8 cellular contexts compared by ENCODE assay signal in the genomic region with DNA sequence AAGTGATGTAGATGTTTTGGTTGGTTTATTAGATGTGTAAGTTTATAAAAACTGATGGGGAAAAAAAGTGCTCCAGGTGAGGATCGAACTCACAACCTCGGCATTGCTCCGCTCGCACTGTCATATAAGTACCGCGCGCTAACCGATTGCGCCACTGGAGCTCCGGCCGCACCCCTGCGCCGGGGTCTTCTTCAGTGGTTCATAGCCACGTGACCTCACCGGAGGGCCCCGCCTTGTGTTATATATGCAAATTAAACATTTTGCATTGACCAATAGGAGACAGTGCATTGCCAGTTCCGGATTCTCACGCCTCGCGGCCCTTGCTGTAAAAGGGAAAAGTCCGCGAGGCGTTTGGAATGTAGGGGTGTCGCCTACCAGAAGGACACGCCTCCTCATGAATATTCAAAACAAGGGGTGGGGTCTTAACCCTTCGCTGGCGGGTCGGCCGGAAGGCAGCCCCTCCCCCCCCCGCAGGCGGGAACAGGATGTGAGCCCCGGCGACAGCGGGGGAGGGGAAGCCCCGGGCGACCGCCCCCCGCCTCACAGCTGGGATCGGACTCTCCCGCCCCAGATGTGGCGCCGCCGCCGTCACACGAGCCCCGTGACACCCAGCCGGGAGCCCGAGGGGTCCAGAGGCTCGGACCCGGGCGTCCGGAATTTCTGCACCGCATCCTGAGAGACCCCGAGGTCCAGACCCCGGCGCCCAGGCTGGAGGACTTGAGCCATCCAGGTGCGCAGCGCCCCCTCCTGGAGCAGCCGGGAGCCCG. TPM values are rescaled to one million over a fixed set of nuclear protein-coding genes. Genes with fewer than 3 reads are reported as not detected.
A peak's percentile ranks its signal among the peaks of the same experiment; 100 is the strongest.
DNase-seq lines count a peak whose midpoint lies in the region; ATAC-seq, FAIRE-seq and TF ChIP-seq lines count a peak whose summit lies in the region.

Gene PLEKHG2, plus strand, starts transcription at position 570 of the 767 bp plus-strand sequence. CDS start 1,418 bp downstream, outside the sequence.

- no peaks in the 10 kb centered on the region for H3K36me3 ChIP-seq in body of pancreas (replicated peaks in 1 of 2; ENCODE audit: insufficient read depth in 1 of 2, low read depth in 2 of 2)
- peaks cover 15 to 29% (median 20%) of the 10 kb centered on the region in 4 donors for H3K36me3 ChIP-seq in sigmoid colon

- intact Hi-C loops in body of pancreas (cut with DNase I) (loop anchor here (10.0 kb wide), 1 partner anchor 67 kb away; the partner anchor contains the start of gene SAMD4B), sigmoid colon (cut with DNase I) (loop anchor here (1.0 to 2.0 kb wide), 2 partner anchors 9 to 69 kb away; partner anchors contain the start of gene SAMD4B)

- peak in 2 of 4 donors; percentile 69 to 70 for TF ChIP-seq EP300 in sigmoid colon (IDR thresholded peaks at IDR 0.05)

- WGBS in body of pancreas, 2 donors: 0% methylated on average over 23 to 47 of the region's 60 CpGs
- WGBS in sigmoid colon, 2 donors: 0% methylated on average over 60 of the region's 60 CpGs

- H3K9me3 ChIP-seq in body of pancreas (no peaks in the 10 kb centered on the region), sigmoid colon (no peaks in the 10 kb centered on the region)

- H3K4me1 ChIP-seq in body of pancreas (peaks cover 53% of the 10 kb centered on the region), sigmoid colon (peaks cover 0 to 59% (median 47%) of the 10 kb centered on the region in 4 donors)

- TF ChIP-seq POLR2A in body of pancreas (IDR thresholded peaks at IDR 0.05) (peak; percentile 60 to 94 (median 90)), sigmoid colon (IDR thresholded peaks at IDR 0.05) (peak; percentile 60 to 89)

- H3K27me3 ChIP-seq in body of pancreas: no peaks in the 10 kb centered on the region
- no peaks in the 10 kb centered on the region for H3K27me3 ChIP-seq in sigmoid colon

- H3K4me3 ChIP-seq in body of pancreas: peak within 1 kb of the TSS; percentile 30 to 33
- peak within 1 kb of the TSS; percentile 83 to 99 (median 91) for H3K4me3 ChIP-seq in sigmoid colon

- TF ChIP-seq CTCF in body of pancreas (IDR thresholded peaks at IDR 0.05): peak in 6 of 7 experiments; percentile 73 to 88 (median 78)
- TF ChIP-seq CTCF in sigmoid colon (IDR thresholded peaks at IDR 0.05): peak; percentile 85 to 95 (median 90)

- H3K27ac ChIP-seq in body of pancreas (peak within 1 kb of the TSS; percentile 88 to 98 (median 96)), sigmoid colon (peak within 1 kb of the TSS; percentile 100)

- ATAC-seq in GM18520 (IDR thresholded peaks at IDR 0.05; ENCODE audit: unreplicated experiment) (peak; percentile 39), HG03064 (IDR thresholded peaks at IDR 0.05; ENCODE audit: low read depth, unreplicated experiment) (peak; percentile 31), body of pancreas (peak; percentile 75)

- peak; percentile 99 for FAIRE-seq in A204.1 (lab: Jason Lieb, UNC)
- peak; percentile 97 for FAIRE-seq in TTC549 (lab: Jason Lieb, UNC)

- DNase-seq in NCI-H2107 treated with DMSO at 0.1 percent for 48 hours (lab: John Stamatoyannopoulos, UW; ENCODE audit: unreplicated experiment) (peak; percentile 95), body of pancreas (peak; percentile 95 to 99 (median 97)), iPS DF 19.7 (ENCODE audit: low read depth, low spot score) (peak; percentile 97), sigmoid colon (peak; percentile 100)

RNA-seq across cellular contexts. Expression of gene PLEKHG2, which starts in this region (rescaled TPM):
- total RNA-seq in body of pancreas (10 to 100 TPM in 1 of 2 donors, 1 to 10 TPM in 1; 6.7 to 13.2 TPM), sigmoid colon (10 to 100 TPM in 3 of 4 donors, 1 to 10 TPM in 1; 8.2 to 28.8 (median 12.5) TPM)
- polyA plus RNA-seq in sigmoid colon: 10 to 100 TPM in 1 of 3 donors, under 1 TPM in 2; 0.60 to 14.9 (median 0.69) TPM

Comparison
In these comparisons a context has a peak if more than half of its experiments do, and no peak if none do; other contexts are left out.
1. Peak in every context shown above with its lines: DNase-seq, ATAC-seq, H3K4me3 ChIP-seq and H3K27ac ChIP-seq.